10 cellular contexts compared by ENCODE assay signal in genomic region chr12:8254705-8255104, GRCh38. TPM values are rescaled to one million over a fixed set of nuclear protein-coding genes. Genes with fewer than 3 reads are reported as not detected.
"Had no signal": no experiment of that assay in that cellular context is flagged by ENCODE, and none has a peak within 500 bp of the region (broad histone marks: within the 10 kb centered on the region; RNA-seq: fewer than 3 reads in every experiment).

No MANE protein-coding gene starts in this region.

RNA-seq across cellular contexts. Expression of gene FAM90A1, which starts 27.3 kb away (rescaled TPM):
- total RNA-seq: naive thymus-derived CD8-positive, alpha-beta T cell; omental fat pad; osteoblast; osteocyte; progenitor cell of endocrine pancreas; pulmonary artery endothelial cell; right atrium auricular region; sciatic nerve; smooth muscle cell had no signal
- polyA plus RNA-seq: neural cell, smooth muscle cell had no signal
